Comparison of ENCODE assay signal across 8 cellular contexts in the genomic region with DNA sequence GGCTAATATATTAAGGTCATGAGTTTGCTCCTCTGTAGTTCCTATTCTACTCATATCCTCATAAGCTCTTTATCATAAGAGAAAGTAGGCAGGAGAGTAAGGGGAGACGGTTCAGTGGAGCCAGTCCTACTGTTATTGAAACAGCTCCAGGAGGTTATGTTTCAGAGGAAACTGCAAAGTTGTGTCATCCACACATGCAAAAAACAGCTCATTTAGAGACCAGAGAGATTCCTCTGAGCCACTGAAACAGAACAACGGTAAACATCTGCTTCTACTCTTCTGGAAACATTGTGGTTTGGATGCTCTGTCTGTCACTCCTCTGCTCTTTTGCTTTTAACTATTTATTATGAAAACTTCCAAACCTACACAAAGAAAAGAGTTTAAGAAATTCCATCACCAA.
DNase-seq lines count a peak whose midpoint lies in the region; ATAC-seq and TF ChIP-seq lines count a peak whose summit lies in the region.

No MANE protein-coding gene starts in this region.

- H3K4me1 ChIP-seq in neural progenitor cell (peaks cover 17% of the 10 kb centered on the region), neuronal stem cell (ENCODE audit: control insufficient read depth in 2 of 2, insufficient read depth in 1 of 2, low read depth in 1 of 2, low read length in 2 of 2) (peaks cover 7 to 8% of the 10 kb centered on the region in 2 donors)

- H2BK12ac ChIP-seq in neuronal stem cell (ENCODE audit: low read length), result no peak overlapping the region

- H3K9ac ChIP-seq in neural progenitor cell, result no peak overlapping the region
- H3K9ac ChIP-seq in neuronal stem cell (ENCODE audit: low read depth, low read length, poor library complexity), result no peak overlapping the region

- ATAC-seq in activated CD8-positive, alpha-beta memory T cell treated with anti-CD3 and anti-CD28 coated beads, Interleukin-2, amount 10 ng/mL, durations not matched to agents 7 days and 5 days, result peak; percentile 79
- ATAC-seq in HG02870 (IDR thresholded peaks at IDR 0.05; ENCODE audit: unreplicated experiment) (peak; percentile 97), SK-N-SH treated with all-trans-retinoic acid at 6 μM for 48 hours (peak; percentile 76)

- no peak overlapping the region for H3K23ac ChIP-seq in neuronal stem cell (ENCODE audit: low read depth, low read length, poor library complexity)

- H3K4ac ChIP-seq in neuronal stem cell (ENCODE audit: low read length), result no peak overlapping the region

- H3K14ac ChIP-seq in neuronal stem cell (ENCODE audit: low read length), result no peak overlapping the region

- no peak for TF ChIP-seq CTCF in neural progenitor cell (IDR thresholded peaks at IDR 0.05)

- no peak overlapping the region for H2BK5ac ChIP-seq in neuronal stem cell (ENCODE audit: low read length)

- peaks cover 4% of the 10 kb centered on the region for H3K27me3 Mint-ChIP-seq in activated CD8-positive, alpha-beta memory T cell treated with anti-CD3 and anti-CD28 coated beads, Interleukin-2, amount 10 ng/mL, durations not matched to agents 7 days and 5 days
- H3K27me3 Mint-ChIP-seq in neural progenitor cell (ENCODE audit: insufficient read depth, low read depth), result no peaks in the 10 kb centered on the region

- H3K27ac Mint-ChIP-seq in activated CD8-positive, alpha-beta memory T cell treated with anti-CD3 and anti-CD28 coated beads, Interleukin-2, amount 10 ng/mL, durations not matched to agents 7 days and 5 days, result no peak overlapping the region
- peak overlapping the region; percentile 20 for H3K27ac Mint-ChIP-seq in neural progenitor cell

- no peaks in the 10 kb centered on the region for H3K36me3 ChIP-seq in neural progenitor cell
- no peaks in the 10 kb centered on the region for H3K36me3 ChIP-seq in neuronal stem cell (replicated peaks in 1 of 2; ENCODE audit: control insufficient read depth in 2 of 2, insufficient read depth in 2 of 2, low read length in 2 of 2)

- H3K4me3 ChIP-seq in neural progenitor cell (no peak overlapping the region), neuronal stem cell (ENCODE audit: low read length in 2 of 2) (no peak overlapping the region)

- H3K4me1 Mint-ChIP-seq in activated CD8-positive, alpha-beta memory T cell treated with anti-CD3 and anti-CD28 coated beads, Interleukin-2, amount 10 ng/mL, durations not matched to agents 7 days and 5 days, result peaks cover 18% of the 10 kb centered on the region
- peaks cover 26% of the 10 kb centered on the region for H3K4me1 Mint-ChIP-seq in neural progenitor cell

- H3K4me2 ChIP-seq in neural progenitor cell (peak overlapping the region; percentile 51), neuronal stem cell (ENCODE audit: insufficient read depth, low read length, poor library complexity, severe bottlenecking) (no peak overlapping the region)

- WGBS in neuronal stem cell (ENCODE audit: extremely low coverage in 2 of 2, insufficient read length in 2 of 2, insufficient replicate concordance in 1 of 2), 2 donors, result no CpG with 5 or more reads among the region's 2 CpGs

- no peaks in the 10 kb centered on the region for H3K79me1 ChIP-seq in neuronal stem cell (ENCODE audit: low read depth, low read length)

- no peak for DNase-seq in activated CD8-positive, alpha-beta memory T cell treated with anti-CD3 and anti-CD28 coated beads, Interleukin-2, amount 10 ng/mL, durations not matched to agents 7 days and 5 days
- no peak for DNase-seq in activated CD8-positive, alpha-beta memory T cell treated with anti-CD3 and anti-CD28 coated beads, Interleukin-2, amount 50 U/mL, for 48 hours
- DNase-seq in neural progenitor cell (ENCODE audit: low spot score) (no peak), DMS79 treated with DMSO at 0.1 percent for 48 hours (lab: John Stamatoyannopoulos, UW) (no peak), neuronal stem cell (ENCODE audit: low spot score) (no peak), RPMI8226 (no peak)

- H3K18ac ChIP-seq in neuronal stem cell (ENCODE audit: low read length), result no peak overlapping the region

- H3K27ac ChIP-seq in neural progenitor cell (no peak overlapping the region), neuronal stem cell (replicated peaks; ENCODE audit: low read length) (no peak overlapping the region)

- no peak overlapping the region for H2BK15ac ChIP-seq in neuronal stem cell (ENCODE audit: low read length)

- H2AFZ ChIP-seq in neural progenitor cell (replicated peaks) (no peak overlapping the region), neuronal stem cell (ENCODE audit: low read length) (no peak overlapping the region)

- H3K9me3 ChIP-seq in neural progenitor cell (ENCODE audit: low read depth) (no peaks in the 10 kb centered on the region), neuronal stem cell (replicated peaks in 1 of 2; ENCODE audit: control insufficient read depth in 2 of 2, insufficient read depth in 1 of 2, low read depth in 1 of 2, low read length in 2 of 2) (no peaks in the 10 kb centered on the region)

- no peak overlapping the region for H4K8ac ChIP-seq in neuronal stem cell (ENCODE audit: low read depth, low read length)

- H3K9me3 Mint-ChIP-seq in activated CD8-positive, alpha-beta memory T cell treated with anti-CD3 and anti-CD28 coated beads, Interleukin-2, amount 10 ng/mL, durations not matched to agents 7 days and 5 days (ENCODE audit: low read depth), result no peaks in the 10 kb centered on the region
- peaks cover 7% of the 10 kb centered on the region for H3K9me3 Mint-ChIP-seq in neural progenitor cell

- no peak overlapping the region for H4K91ac ChIP-seq in neuronal stem cell (ENCODE audit: low read depth, low read length, poor library complexity)

- no peaks in the 10 kb centered on the region for H3K36me3 Mint-ChIP-seq in activated CD8-positive, alpha-beta memory T cell treated with anti-CD3 and anti-CD28 coated beads, Interleukin-2, amount 10 ng/mL, durations not matched to agents 7 days and 5 days
- peaks cover 3% of the 10 kb centered on the region for H3K36me3 Mint-ChIP-seq in neural progenitor cell

- H4K20me1 ChIP-seq in neural progenitor cell (ENCODE audit: low read depth), result no peaks in the 10 kb centered on the region

- CTCF ChIA-PET in activated CD8-positive, alpha-beta memory T cell treated with anti-CD3 and anti-CD28 coated beads, Interleukin-2, amount 10 ng/mL, durations not matched to agents 7 days and 5 days (lab: Charles Lee), result interaction anchor here (0.8 kb wide), 1 partner anchor 38 kb away, joined by 3 read pairs; no protein-coding TSS in a partner anchor

- no peak overlapping the region for H2BK120ac ChIP-seq in neuronal stem cell (ENCODE audit: low read depth, low read length)

- H3K79me2 ChIP-seq in neural progenitor cell (ENCODE audit: low read depth), result no peaks in the 10 kb centered on the region

- no peaks in the 10 kb centered on the region for H3F3A ChIP-seq in neural progenitor cell (ENCODE audit: low read depth)

- H3K4me3 Mint-ChIP-seq in activated CD8-positive, alpha-beta memory T cell treated with anti-CD3 and anti-CD28 coated beads, Interleukin-2, amount 10 ng/mL, durations not matched to agents 7 days and 5 days, result no peak overlapping the region
- no peak overlapping the region for H3K4me3 Mint-ChIP-seq in neural progenitor cell

- H2AK5ac ChIP-seq in neuronal stem cell (ENCODE audit: low read depth, low read length), result no peak overlapping the region

- H3K27me3 ChIP-seq in neural progenitor cell (no peaks in the 10 kb centered on the region), neuronal stem cell (ENCODE audit: control insufficient read depth in 3 of 3, insufficient read depth in 3 of 3, low read depth in 1 of 3, low read length in 3 of 3) (no peaks in the 10 kb centered on the region)

TF ChIP-seq in SK-N-SH treated with all-trans-retinoic acid at 6 μM for 48 hours, 23 proteins besides CTCF, POLR2A, EP300 and RAD21 (continues in another document):
- TF ChIP-seq OSR1 (CRISPR knock-in tag; IDR thresholded peaks at IDR 0.05) (no peak), PPARA (CRISPR knock-in tag; IDR thresholded peaks at IDR 0.05; ENCODE audit: borderline replicate concordance) (no peak), RARB (CRISPR knock-in tag; IDR thresholded peaks at IDR 0.05) (no peak), ZNF8 (CRISPR knock-in tag; IDR thresholded peaks at IDR 0.05) (no peak), TCF4 (CRISPR knock-in tag; IDR thresholded peaks at IDR 0.05; ENCODE audit: borderline replicate concordance) (no peak), ZNF565 (CRISPR knock-in tag; conservative IDR thresholded peaks at IDR 0.05; ENCODE audit: low read depth) (no peak)
- TF ChIP-seq, protein P1, sequence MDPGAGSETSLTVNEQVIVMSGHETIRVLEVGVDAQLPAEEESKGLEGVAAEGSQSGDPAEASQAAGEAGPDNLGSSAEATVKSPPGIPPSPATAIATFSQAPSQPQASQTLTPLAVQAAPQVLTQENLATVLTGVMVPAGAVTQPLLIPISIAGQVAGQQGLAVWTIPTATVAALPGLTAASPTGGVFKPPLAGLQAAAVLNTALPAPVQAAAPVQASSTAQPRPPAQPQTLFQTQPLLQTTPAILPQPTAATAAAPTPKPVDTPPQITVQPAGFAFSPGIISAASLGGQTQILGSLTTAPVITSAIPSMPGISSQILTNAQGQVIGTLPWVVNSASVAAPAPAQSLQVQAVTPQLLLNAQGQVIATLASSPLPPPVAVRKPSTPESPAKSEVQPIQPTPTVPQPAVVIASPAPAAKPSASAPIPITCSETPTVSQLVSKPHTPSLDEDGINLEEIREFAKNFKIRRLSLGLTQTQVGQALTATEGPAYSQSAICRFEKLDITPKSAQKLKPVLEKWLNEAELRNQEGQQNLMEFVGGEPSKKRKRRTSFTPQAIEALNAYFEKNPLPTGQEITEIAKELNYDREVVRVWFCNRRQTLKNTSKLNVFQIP (CRISPR knock-in tag; IDR thresholded peaks at IDR 0.05; ENCODE audit: borderline replicate concordance, low read depth), result no peak
- TF ChIP-seq, protein P2, sequence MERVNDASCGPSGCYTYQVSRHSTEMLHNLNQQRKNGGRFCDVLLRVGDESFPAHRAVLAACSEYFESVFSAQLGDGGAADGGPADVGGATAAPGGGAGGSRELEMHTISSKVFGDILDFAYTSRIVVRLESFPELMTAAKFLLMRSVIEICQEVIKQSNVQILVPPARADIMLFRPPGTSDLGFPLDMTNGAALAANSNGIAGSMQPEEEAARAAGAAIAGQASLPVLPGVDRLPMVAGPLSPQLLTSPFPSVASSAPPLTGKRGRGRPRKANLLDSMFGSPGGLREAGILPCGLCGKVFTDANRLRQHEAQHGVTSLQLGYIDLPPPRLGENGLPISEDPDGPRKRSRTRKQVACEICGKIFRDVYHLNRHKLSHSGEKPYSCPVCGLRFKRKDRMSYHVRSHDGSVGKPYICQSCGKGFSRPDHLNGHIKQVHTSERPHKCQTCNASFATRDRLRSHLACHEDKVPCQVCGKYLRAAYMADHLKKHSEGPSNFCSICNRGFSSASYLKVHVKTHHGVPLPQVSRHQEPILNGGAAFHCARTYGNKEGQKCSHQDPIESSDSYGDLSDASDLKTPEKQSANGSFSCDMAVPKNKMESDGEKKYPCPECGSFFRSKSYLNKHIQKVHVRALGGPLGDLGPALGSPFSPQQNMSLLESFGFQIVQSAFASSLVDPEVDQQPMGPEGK (CRISPR knock-in tag; IDR thresholded peaks at IDR 0.05; ENCODE audit: borderline replicate concordance), result no peak
